8 cellular contexts compared by ENCODE assay signal in genomic region chr14:50344116-50344775, GRCh38. TPM values are rescaled to one million over a fixed set of nuclear protein-coding genes. Genes with fewer than 3 reads are reported as not detected.
DNase-seq lines count a peak whose midpoint lies in the region; ATAC-seq and TF ChIP-seq lines count a peak whose summit lies in the region.

No MANE protein-coding gene starts in this region.

- TF ChIP-seq EP300 in tibial nerve (IDR thresholded peaks at IDR 0.05) = no peak

- no peaks in the 10 kb centered on the region for H3K9me3 Mint-ChIP-seq in activated naive CD4-positive, alpha-beta T cell treated with anti-CD3 and anti-CD28 coated beads for 36 hours

- H3K27ac ChIP-seq in gastrocnemius medialis = no peak overlapping the region
- H3K27ac ChIP-seq in tibial nerve = peak overlapping the region in 2 of 4 donors; percentile 27 to 76

- H3K4me3 Mint-ChIP-seq in activated naive CD4-positive, alpha-beta T cell treated with anti-CD3 and anti-CD28 coated beads for 36 hours = no peak overlapping the region

- H3K27me3 ChIP-seq in gastrocnemius medialis = no peaks in the 10 kb centered on the region
- H3K27me3 ChIP-seq in tibial nerve = no peaks in the 10 kb centered on the region

- H3K4me3 ChIP-seq in gastrocnemius medialis (no peak overlapping the region), tibial nerve (no peak overlapping the region)

- peak overlapping the region; percentile 51 for H3K27ac Mint-ChIP-seq in activated naive CD4-positive, alpha-beta T cell treated with anti-CD3 and anti-CD28 coated beads for 36 hours

- ATAC-seq in GM19043 (IDR thresholded peaks at IDR 0.05; ENCODE audit: low read depth, unreplicated experiment) (peak; percentile 73), HG03108 (IDR thresholded peaks at IDR 0.05; ENCODE audit: unreplicated experiment) (peak; percentile 86), gastrocnemius medialis (no peak), left lobe of liver (no peak)

- peak; percentile 93 for DNase-seq in activated naive CD4-positive, alpha-beta T cell treated with anti-CD3 and anti-CD28 coated beads for 36 hours
- peak; percentile 39 to 52 for DNase-seq in stimulated activated CD4-positive, alpha-beta T cell treated with anti-CD3 and anti-CD28 coated beads, Interleukin-1b, Interleukin-23, amount 100 ng/mL, for 4 hours (ENCODE audit: low read depth in 2 of 2)
- DNase-seq in germinal center (ENCODE audit: low spot score) (no peak), gastrocnemius medialis (no peak), tibial nerve (ENCODE audit: low spot score in 2 of 2) (no peak), left lobe of liver (ENCODE audit: low spot score) (no peak)

- in situ Hi-C loops in gastrocnemius medialis (cut with MboI; ENCODE audit: low sequenced_read_pairs in 4 of 4) = no loop called here

- H3K4me1 ChIP-seq in gastrocnemius medialis (peaks cover 8 to 33% of the 10 kb centered on the region in 2 donors), tibial nerve (peaks cover 0 to 53% (median 19%) of the 10 kb centered on the region in 4 donors)

- CTCF ChIA-PET in activated naive CD4-positive, alpha-beta T cell treated with anti-CD3 and anti-CD28 coated beads for 36 hours (lab: Charles Lee) = interaction anchor here (0.5 to 2.1 kb wide), 7 partner anchors 11 to 418 kb away, joined by 3 to 12 read pairs (median 6); no protein-coding TSS in a partner anchor

- H3K9me3 ChIP-seq in gastrocnemius medialis (no peaks in the 10 kb centered on the region), tibial nerve (no peaks in the 10 kb centered on the region)

- H3K36me3 ChIP-seq in gastrocnemius medialis = no peaks in the 10 kb centered on the region
- no peaks in the 10 kb centered on the region for H3K36me3 ChIP-seq in tibial nerve

- H3K4me1 Mint-ChIP-seq in activated naive CD4-positive, alpha-beta T cell treated with anti-CD3 and anti-CD28 coated beads for 36 hours (ENCODE audit: low read depth) = peaks cover 26% of the 10 kb centered on the region

- TF ChIP-seq POLR2A in gastrocnemius medialis (IDR thresholded peaks at IDR 0.05) (no peak), tibial nerve (IDR thresholded peaks at IDR 0.05) (no peak)

- H3K36me3 Mint-ChIP-seq in activated naive CD4-positive, alpha-beta T cell treated with anti-CD3 and anti-CD28 coated beads for 36 hours (ENCODE audit: low read depth) = no peaks in the 10 kb centered on the region

- intact Hi-C loops in activated naive CD4-positive, alpha-beta T cell treated with anti-CD3 and anti-CD28 coated beads for 36 hours (cut with micrococcal nuclease) = loop anchor here (1.0 to 10.0 kb wide), 17 partner anchors 19 to 751 kb away; partner anchors contain the start of genes CDKL1, MAP4K5, SAV1 and TRIM9
- intact Hi-C loops in gastrocnemius medialis (cut with DNase I; ENCODE audit: low total_unique reads) = loop anchor here (5.0 kb wide), 1 partner anchor 188 kb away; the partner anchor contains the start of gene MAP4K5

- TF ChIP-seq CTCF in gastrocnemius medialis (IDR thresholded peaks at IDR 0.05 in 4 of 5, conservative IDR thresholded peaks at IDR 0.05 in 1 of 5) (no peak), tibial nerve (IDR thresholded peaks at IDR 0.05) (no peak)

- no peaks in the 10 kb centered on the region for H3K27me3 Mint-ChIP-seq in activated naive CD4-positive, alpha-beta T cell treated with anti-CD3 and anti-CD28 coated beads for 36 hours (ENCODE audit: low read depth)

- WGBS in tibial nerve, 2 donors = 97% methylated on average over 7 of the region's 7 CpGs

RNA-seq across cellular contexts. Expression of gene DMAC2L, which starts 32.1 kb away (rescaled TPM):
- total RNA-seq in activated naive CD4-positive, alpha-beta T cell treated with anti-CD3 and anti-CD28 coated beads for 36 hours = 10 to 100 TPM; 11.7 to 13.7 TPM
- total RNA-seq in gastrocnemius medialis = 10 to 100 TPM; 18.6 to 42.2 (median 24.6) TPM
- 10 to 100 TPM in 3 of 4 donors, 1 to 10 TPM in 1; 7.5 to 23.1 (median 20.4) TPM for total RNA-seq in tibial nerve
- total RNA-seq in left lobe of liver = 8.0 TPM

RNA-seq across cellular contexts. Expression of gene L2HGDH, which starts 32.2 kb away (rescaled TPM):
- 10 to 100 TPM; 13.5 to 14.3 TPM for total RNA-seq in activated naive CD4-positive, alpha-beta T cell treated with anti-CD3 and anti-CD28 coated beads for 36 hours
- 10 to 100 TPM in 2 of 4 donors, 1 to 10 TPM in 2; 8.6 to 13.4 (median 10.9) TPM for total RNA-seq in gastrocnemius medialis
- total RNA-seq in tibial nerve = 10 to 100 TPM in 1 of 4 donors, 1 to 10 TPM in 3; 2.0 to 16.2 (median 3.9) TPM
- total RNA-seq in left lobe of liver = 9.2 TPM

RNA-seq across cellular contexts. Expression of gene CDKL1, which starts 52.4 kb away (rescaled TPM):
- total RNA-seq in activated naive CD4-positive, alpha-beta T cell treated with anti-CD3 and anti-CD28 coated beads for 36 hours = 1 to 10 TPM; 1.5 to 2.0 TPM
- total RNA-seq in gastrocnemius medialis = 1 to 10 TPM in 2 of 4 donors, under 1 TPM in 2; 0.59 to 2.0 (median 1.4) TPM
- total RNA-seq in tibial nerve = 10 to 100 TPM in 1 of 4 donors, 1 to 10 TPM in 3; 8.2 to 22.5 (median 9.5) TPM
- 0.81 TPM for total RNA-seq in left lobe of liver

Comparison
In these comparisons a context has a peak if more than half of its experiments do, and no peak if none do; other contexts are left out.
1. ATAC-seq: peak in GM19043 (single experiment) and HG03108 (single experiment); none in gastrocnemius medialis (0 of 2) and left lobe of liver (single experiment).
2. DNase-seq: peak in activated naive CD4-positive, alpha-beta T cell treated with anti-CD3 and anti-CD28 coated beads for 36 hours (single experiment) and stimulated activated CD4-positive, alpha-beta T cell treated with anti-CD3 and anti-CD28 coated beads, Interleukin-1b, Interleukin-23, amount 100 ng/mL, for 4 hours (2 of 2); none in germinal center (single experiment), gastrocnemius medialis (0 of 2), tibial nerve (0 of 2) and left lobe of liver (single experiment).